Comparison of ENCODE assay signal across 24 cellular contexts in genomic region chr19:7229735-7230134, GRCh38.
DNase-seq lines count a peak whose midpoint lies in the region; ATAC-seq, FAIRE-seq and TF ChIP-seq lines count a peak whose summit lies in the region.
"Had no signal": no experiment of that assay in that cellular context is flagged by ENCODE, and none has a peak within 500 bp of the region (broad histone marks: within the 10 kb centered on the region; RNA-seq: fewer than 3 reads in every experiment).

No MANE protein-coding gene starts in this region.

- no peak for TF ChIP-seq POLR2A in K562 (conservative IDR thresholded peaks at IDR 0.05)

- peak overlapping the region; percentile 6 for H3K27ac ChIP-seq in right cardiac atrium (ENCODE audit: low read length)
- H3K27ac ChIP-seq in K562 (ENCODE audit: extremely low read depth, low read depth, low read length): no peak overlapping the region
- peak overlapping the region; percentile 58 for H3K27ac ChIP-seq in stomach smooth muscle (ENCODE audit: low read length)
- H3K27ac ChIP-seq: A549; BLaER1 treated with 17β-estradiol and CSF1 and Interleukin-3, amounts not matched to agents 10 nM and 100 nM had no signal

- no peak for TF ChIP-seq CTCF in K562 (IDR thresholded peaks at IDR 0.05 in 2 of 3, conservative IDR thresholded peaks at IDR 0.05 in 1 of 3; ENCODE audit: insufficient read depth in 2 of 3, low read depth in 1 of 3, low read length in 3 of 3)

- H3K4me2 ChIP-seq in K562 (ENCODE audit: insufficient read depth, low read length): no peak overlapping the region
- H3K4me2 ChIP-seq: A549 had no signal

- no peak for TF ChIP-seq EP300 in K562 (IDR thresholded peaks at IDR 0.05; ENCODE audit: low read length)

- no peak overlapping the region for H3K4me3 ChIP-seq in right cardiac atrium (ENCODE audit: low read length)
- H3K4me3 ChIP-seq in K562: no peak overlapping the region
- H3K4me3 ChIP-seq in stomach smooth muscle (ENCODE audit: low read length in 2 of 2): no peak overlapping the region
- H3K4me3 ChIP-seq: A549; BLaER1 treated with 17β-estradiol and CSF1 and Interleukin-3, amounts not matched to agents 10 nM and 100 nM had no signal

- in situ Hi-C loops in K562 (cut with MboI): no loop called here

- no peak overlapping the region for H3K4me3 Mint-ChIP-seq in stimulated activated effector memory CD8-positive, alpha-beta T cell treated with anti-CD3 and anti-CD28 coated beads, Interleukin-12 subunit alpha, Interleukin-12 subunit beta, amount 100 ng/mL, for 72 hours
- H3K4me3 Mint-ChIP-seq: CD14-positive monocyte; CD4-positive, alpha-beta T cell had no signal

- DNase-seq in right cardiac atrium (no peak), cardiac septum (ENCODE audit: low spot score) (no peak), K562 (ENCODE audit: extremely low read depth in 1 of 4, low spot score in 3 of 4) (no peak), posterior vena cava (ENCODE audit: low spot score) (peak; percentile 29)
- DNase-seq in stimulated activated effector memory CD8-positive, alpha-beta T cell treated with anti-CD3 and anti-CD28 coated beads, Interleukin-12 subunit alpha, Interleukin-12 subunit beta, amount 100 ng/mL, for 72 hours (ENCODE audit: low spot score in 2 of 2): no peak
- DNase-seq: 8988T; ACHN; AML-193; BE2C; Caco-2; CD4-positive, alpha-beta T cell; DMS153; DND-41; H7; HCEC 1CT had no signal

- H3K36me3 ChIP-seq in K562 (ENCODE audit: control insufficient read depth, insufficient read depth, low read length) (no peaks in the 10 kb centered on the region), stomach smooth muscle (ENCODE audit: control insufficient read depth in 2 of 2, insufficient read depth in 2 of 2, low read length in 2 of 2) (no peaks in the 10 kb centered on the region)
- H3K36me3 ChIP-seq: BE2C had no signal

- H3K9ac ChIP-seq in K562 (ENCODE audit: insufficient read depth in 1 of 2, low read depth in 2 of 2, low read length in 2 of 2): no peak overlapping the region
- no peak overlapping the region for H3K9ac ChIP-seq in stomach smooth muscle (ENCODE audit: low read length in 2 of 2)
- H3K9ac ChIP-seq: BLaER1 treated with 17β-estradiol and CSF1 and Interleukin-3, amounts not matched to agents 10 nM and 100 nM had no signal

- intact Hi-C loops in right cardiac atrium (cut with DNase I) (no loop called here), cardiac septum (cut with DNase I) (no loop called here), K562 (cut with micrococcal nuclease) (no loop called here), posterior vena cava (cut with DNase I) (no loop called here)

- TF ChIP-seq RAD21 in K562 (CRISPR knock-in tag; conservative IDR thresholded peaks at IDR 0.05 in 1 of 2, IDR thresholded peaks at IDR 0.05 in 1 of 2): no peak

- peaks cover 4% of the 10 kb centered on the region; the same call in 1 of the 2 replicates for H4K20me1 ChIP-seq in K562 (replicated peaks; ENCODE audit: control insufficient read depth, insufficient read depth, low read length)

- no peak overlapping the region for H2AFZ ChIP-seq in K562 (ENCODE audit: low read depth, low read length)

- no peaks in the 10 kb centered on the region for H3K79me2 ChIP-seq in K562 (ENCODE audit: control insufficient read depth, insufficient read depth, low read length)

- H3K4me1 ChIP-seq in right cardiac atrium (ENCODE audit: control insufficient read depth, insufficient read depth, low read length) (peaks cover 7% of the 10 kb centered on the region), K562 (replicated peaks in 1 of 2; ENCODE audit: control insufficient read depth in 2 of 2, insufficient read depth in 2 of 2, low read length in 2 of 2) (no peaks in the 10 kb centered on the region), stomach smooth muscle (ENCODE audit: control insufficient read depth, insufficient read depth, low read length) (peaks cover 30% of the 10 kb centered on the region)
- H3K4me1 ChIP-seq: A549, BE2C, Caco-2 had no signal

- H3K4me1 Mint-ChIP-seq in stimulated activated effector memory CD8-positive, alpha-beta T cell treated with anti-CD3 and anti-CD28 coated beads, Interleukin-12 subunit alpha, Interleukin-12 subunit beta, amount 100 ng/mL, for 72 hours: no peaks in the 10 kb centered on the region

- no TSS peak for BruUV-seq in K562 (replicated peaks; lab: Mats Ljungman, UMichigan)

- no peaks in the 10 kb centered on the region for H3K9me3 Mint-ChIP-seq in stimulated activated effector memory CD8-positive, alpha-beta T cell treated with anti-CD3 and anti-CD28 coated beads, Interleukin-12 subunit alpha, Interleukin-12 subunit beta, amount 100 ng/mL, for 72 hours
- H3K9me3 Mint-ChIP-seq: CD14-positive monocyte; CD4-positive, alpha-beta T cell had no signal

- no peaks in the 10 kb centered on the region for H3K9me3 ChIP-seq in right cardiac atrium (ENCODE audit: control insufficient read depth, low read length)
- H3K9me3 ChIP-seq in K562 (replicated peaks; ENCODE audit: control insufficient read depth, insufficient read depth, low read depth, low read length): no peaks in the 10 kb centered on the region
- no peaks in the 10 kb centered on the region for H3K9me3 ChIP-seq in stomach smooth muscle (ENCODE audit: control insufficient read depth in 2 of 2, low read length in 2 of 2)
- H3K9me3 ChIP-seq: A549; BE2C; BLaER1 treated with 17β-estradiol and CSF1 and Interleukin-3, amounts not matched to agents 10 nM and 100 nM; Caco-2 had no signal

- H3K9me1 ChIP-seq in K562 (ENCODE audit: control insufficient read depth, insufficient read depth, low read length): no peaks in the 10 kb centered on the region

- H3K27me3 ChIP-seq in right cardiac atrium (ENCODE audit: control insufficient read depth, insufficient read depth): no peaks in the 10 kb centered on the region
- peaks cover 0 to 24% of the 10 kb centered on the region in 2 experiments; a peak in 2 of 5 replicates for H3K27me3 ChIP-seq in K562 (ENCODE audit: control insufficient read depth in 2 of 2, insufficient read depth in 2 of 2, low read length in 2 of 2)
- no peaks in the 10 kb centered on the region for H3K27me3 ChIP-seq in stomach smooth muscle (ENCODE audit: control insufficient read depth in 1 of 2, insufficient read depth in 2 of 2, low read length in 2 of 2)
- H3K27me3 ChIP-seq: BE2C; BLaER1 treated with 17β-estradiol and CSF1 and Interleukin-3, amounts not matched to agents 10 nM and 100 nM had no signal

- no peaks in the 10 kb centered on the region for H3K36me3 Mint-ChIP-seq in stimulated activated effector memory CD8-positive, alpha-beta T cell treated with anti-CD3 and anti-CD28 coated beads, Interleukin-12 subunit alpha, Interleukin-12 subunit beta, amount 100 ng/mL, for 72 hours

- CTCF ChIA-PET in K562 (lab: Yijun Ruan, JAX; ENCODE audit: low intra/inter-chr PET ratio): no interaction called here

- 96% methylated on average over 5 of the region's 5 CpGs for WGBS in right cardiac atrium
- WGBS in K562 (ENCODE audit: insufficient coverage, low coverage, missing lambda C conversion rate): 0% methylated on average over 4 of the region's 5 CpGs

- FAIRE-seq in K562 (lab: Jason Lieb, UNC): no peak
- FAIRE-seq: A549, G401.6, GM12892, H1 had no signal

- ATAC-seq in right cardiac atrium (no peak), K562 (no peak), HG02884 (IDR thresholded peaks at IDR 0.05; ENCODE audit: unreplicated experiment) (no peak), HG02571 (IDR thresholded peaks at IDR 0.05; ENCODE audit: unreplicated experiment) (no peak)
- no peak for ATAC-seq in stimulated activated effector memory CD8-positive, alpha-beta T cell treated with anti-CD3 and anti-CD28 coated beads, Interleukin-12 subunit alpha, Interleukin-12 subunit beta, amount 100 ng/mL, for 72 hours
- ATAC-seq: A549 had no signal

- POLR2A ChIA-PET in K562 (lab: Yijun Ruan, JAX): no interaction called here

- no peak overlapping the region for H3K27ac Mint-ChIP-seq in stimulated activated effector memory CD8-positive, alpha-beta T cell treated with anti-CD3 and anti-CD28 coated beads, Interleukin-12 subunit alpha, Interleukin-12 subunit beta, amount 100 ng/mL, for 72 hours
- H3K27ac Mint-ChIP-seq: CD14-positive monocyte; CD4-positive, alpha-beta T cell had no signal

TF ChIP-seq in K562, 482 proteins besides CTCF, POLR2A, EP300 and RAD21:
- TF ChIP-seq ZNF282 (CRISPR knock-in tag; IDR thresholded peaks at IDR 0.05): no peak
- peak; percentile 58; the same call in 1 of the 2 replicates for TF ChIP-seq ZNF121 (CRISPR knock-in tag; conservative IDR thresholded peaks at IDR 0.05)
TF ChIP-seq in K562: peak in this region for 1.
